ENCODE assay signal across 1 cellular context in the genomic region with DNA sequence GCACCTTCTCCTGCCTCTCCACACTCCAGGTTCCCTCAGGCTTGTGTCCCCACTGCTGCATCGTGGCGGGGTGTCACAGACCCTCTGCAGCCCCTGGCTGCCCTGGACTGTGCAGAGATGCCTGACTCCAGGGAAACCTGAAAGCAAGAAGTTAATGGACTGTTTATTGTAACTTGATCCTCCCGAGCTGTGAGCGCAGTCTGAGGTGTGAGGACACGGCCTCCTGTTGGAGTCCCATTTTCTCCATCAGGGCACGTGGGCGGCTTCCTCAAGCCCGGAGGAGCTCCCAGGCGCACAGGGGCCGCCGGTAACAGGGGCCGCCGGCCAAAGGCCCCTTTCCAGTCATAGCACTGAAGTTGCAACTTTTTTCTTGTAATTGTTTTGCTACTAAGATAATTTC.
TF ChIP-seq lines count a peak whose summit lies in the region.

No MANE protein-coding gene starts in this region.

TF ChIP-seq in GM12878, 131 proteins besides CTCF, POLR2A, EP300 and RAD21:
- TF ChIP-seq PML (IDR thresholded peaks at IDR 0.05; ENCODE audit: low read length) (0 out of 2 replicates have a peak, but pooled peaks have one; percentile 14), MTA2 (IDR thresholded peaks at IDR 0.05; ENCODE audit: low read depth) (no peak), NFYA (IDR thresholded peaks at IDR 0.05; ENCODE audit: borderline replicate concordance, low read depth, low read length) (no peak), ZBTB11 (CRISPR knock-in tag; IDR thresholded peaks at IDR 0.05) (no peak)
TF ChIP-seq in GM12878: peak in this region for 1.
